In genomic region chr21:39634507-39634906, GRCh38 we compare ENCODE assay signal across 18 cellular contexts. TPM values are rescaled to one million over a fixed set of nuclear protein-coding genes. Genes with fewer than 3 reads are reported as not detected.
"Had no signal": no experiment of that assay in that cellular context is flagged by ENCODE, and none has a peak within 500 bp of the region (broad histone marks: within the 10 kb centered on the region; RNA-seq: fewer than 3 reads in every experiment).

No MANE protein-coding gene starts in this region.

- H3K36me3 Mint-ChIP-seq: natural killer cell had no signal

- ATAC-seq: natural killer cell had no signal

- H3K27ac Mint-ChIP-seq: natural killer cell; stimulated activated naive CD8-positive, alpha-beta T cell treated with anti-CD3 and anti-CD28 coated beads, Interleukin-15, Interleukin-2, amounts not matched to agents 100 ng/mL and 50 ng/mL, for 24 hours; T-helper 1 cell treated with Interleukin-12 subunit alpha and Interleukin-12 subunit beta and Interleukin-4 antibody, amounts not matched to agents 30 μg/mL and 1 μg/mL, for 36 hours had no signal

- DNase-seq: activated CD4-positive, alpha-beta T cell treated with anti-CD3 and anti-CD28 coated beads for 48 hours; activated CD8-positive, alpha-beta memory T cell treated with anti-CD3 and anti-CD28 coated beads, Interleukin-2, amount 50 U/mL, for 48 hours; activated gamma-delta T cell treated with Interleukin-2 at 50 U/mL for 16 hours; aorta; hippocampal formation; kidney; left ventricle myocardium inferior; natural killer cell; posterior cingulate gyrus; upper lobe of left lung; WERI-Rb-1 had no signal

- H3K9me3 Mint-ChIP-seq: natural killer cell; stimulated activated naive CD8-positive, alpha-beta T cell treated with anti-CD3 and anti-CD28 coated beads, Interleukin-15, Interleukin-2, amounts not matched to agents 100 ng/mL and 50 ng/mL, for 24 hours; T-helper 1 cell treated with Interleukin-12 subunit alpha and Interleukin-12 subunit beta and Interleukin-4 antibody, amounts not matched to agents 30 μg/mL and 1 μg/mL, for 36 hours had no signal

- H3K4me1 Mint-ChIP-seq: natural killer cell had no signal

- H3K4me1 ChIP-seq: left ventricle myocardium inferior, suprapubic skin, upper lobe of left lung had no signal

- H3K4me3 Mint-ChIP-seq: natural killer cell; stimulated activated naive CD8-positive, alpha-beta T cell treated with anti-CD3 and anti-CD28 coated beads, Interleukin-15, Interleukin-2, amounts not matched to agents 100 ng/mL and 50 ng/mL, for 24 hours; T-helper 1 cell treated with Interleukin-12 subunit alpha and Interleukin-12 subunit beta and Interleukin-4 antibody, amounts not matched to agents 30 μg/mL and 1 μg/mL, for 36 hours had no signal

- FAIRE-seq: bronchial epithelial cell, kidney had no signal

- H3K36me3 ChIP-seq: left ventricle myocardium inferior, suprapubic skin, upper lobe of left lung, WERI-Rb-1 had no signal

- H3K4me3 ChIP-seq: left ventricle myocardium inferior, suprapubic skin, upper lobe of left lung had no signal

- H3K27ac ChIP-seq: left ventricle myocardium inferior, upper lobe of left lung, WERI-Rb-1 had no signal

- H3K9me3 ChIP-seq: left ventricle myocardium inferior, suprapubic skin, upper lobe of left lung had no signal

- H3K27me3 ChIP-seq: suprapubic skin, upper lobe of left lung had no signal

RNA-seq across cellular contexts. Expression of gene B3GALT5, which starts 21.8 kb away (rescaled TPM):
- total RNA-seq: chondrocyte, dermis microvascular lymphatic vessel endothelial cell, fibroblast of villous mesenchyme had no signal
